In genomic region chr1:173986951-173987350, GRCh38 we compare ENCODE assay signal across 1 cellular context.
TF ChIP-seq lines count a peak whose summit lies in the region.

No MANE protein-coding gene starts in this region.

TF ChIP-seq in GM12878, 131 proteins besides CTCF, POLR2A, EP300 and RAD21:
- no peak for TF ChIP-seq SMARCA5 (IDR thresholded peaks at IDR 0.05)
- TF ChIP-seq SUPT20H (IDR thresholded peaks at IDR 0.05; ENCODE audit: borderline replicate concordance, control insufficient read depth, low read depth, low read length): no peak
- no peak for TF ChIP-seq RUNX3 (IDR thresholded peaks at IDR 0.05; ENCODE audit: low read length)
- no peak for TF ChIP-seq E2F8 (IDR thresholded peaks at IDR 0.05; ENCODE audit: low read depth, partially characterized antibody)
- TF ChIP-seq SP1 (IDR thresholded peaks at IDR 0.05; ENCODE audit: low read depth, low read length): no peak
- TF ChIP-seq, protein P1, sequence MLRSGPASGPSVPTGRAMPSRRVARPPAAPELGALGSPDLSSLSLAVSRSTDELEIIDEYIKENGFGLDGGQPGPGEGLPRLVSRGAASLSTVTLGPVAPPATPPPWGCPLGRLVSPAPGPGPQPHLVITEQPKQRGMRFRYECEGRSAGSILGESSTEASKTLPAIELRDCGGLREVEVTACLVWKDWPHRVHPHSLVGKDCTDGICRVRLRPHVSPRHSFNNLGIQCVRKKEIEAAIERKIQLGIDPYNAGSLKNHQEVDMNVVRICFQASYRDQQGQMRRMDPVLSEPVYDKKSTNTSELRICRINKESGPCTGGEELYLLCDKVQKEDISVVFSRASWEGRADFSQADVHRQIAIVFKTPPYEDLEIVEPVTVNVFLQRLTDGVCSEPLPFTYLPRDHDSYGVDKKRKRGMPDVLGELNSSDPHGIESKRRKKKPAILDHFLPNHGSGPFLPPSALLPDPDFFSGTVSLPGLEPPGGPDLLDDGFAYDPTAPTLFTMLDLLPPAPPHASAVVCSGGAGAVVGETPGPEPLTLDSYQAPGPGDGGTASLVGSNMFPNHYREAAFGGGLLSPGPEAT (IDR thresholded peaks at IDR 0.05; ENCODE audit: low read depth): no peak
- TF ChIP-seq, protein P2, sequence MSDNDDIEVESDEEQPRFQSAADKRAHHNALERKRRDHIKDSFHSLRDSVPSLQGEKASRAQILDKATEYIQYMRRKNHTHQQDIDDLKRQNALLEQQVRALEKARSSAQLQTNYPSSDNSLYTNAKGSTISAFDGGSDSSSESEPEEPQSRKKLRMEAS (IDR thresholded peaks at IDR 0.05; ENCODE audit: low read depth, low read length): no peak
